ENCODE assay signal across 1 cellular context in the genomic region with DNA sequence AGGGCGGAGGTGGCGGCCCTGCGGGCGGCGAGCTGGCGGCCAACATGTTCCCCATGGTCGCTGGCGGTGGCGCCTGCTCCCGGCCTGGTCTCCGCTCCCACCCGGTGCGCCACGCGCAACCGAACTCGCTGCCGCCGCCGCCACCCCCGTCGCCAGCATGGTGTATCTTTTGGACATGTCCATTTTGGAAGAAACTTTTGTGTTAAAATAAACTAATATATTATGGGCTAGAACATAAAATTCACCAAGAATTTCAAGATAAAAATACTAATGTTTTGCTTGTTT.
DNase-seq lines count a peak whose midpoint lies in the region; ATAC-seq and TF ChIP-seq lines count a peak whose summit lies in the region.
"Not testable (repeated sequence)": the region's sequence is repeated elsewhere in the genome, so short reads cannot be mapped to it uniquely, and the experiment has no call there.

No MANE protein-coding gene starts in this region.

- TF ChIP-seq CTCF in upper lobe of right lung (IDR thresholded peaks at IDR 0.05), result not testable (repeated sequence)

- not testable (repeated sequence) for H3K27ac ChIP-seq in upper lobe of right lung

- ATAC-seq in upper lobe of right lung, result peak; percentile 31

- DNase-seq in upper lobe of right lung, result not testable (repeated sequence)

- intact Hi-C loops in upper lobe of right lung (cut with DNase I), result not testable (repeated sequence)

- not testable (repeated sequence) for H3K9me3 ChIP-seq in upper lobe of right lung

- not testable (repeated sequence) for H3K4me3 ChIP-seq in upper lobe of right lung

- H3K4me1 ChIP-seq in upper lobe of right lung, result not testable (repeated sequence)

- not testable (repeated sequence) for H3K36me3 ChIP-seq in upper lobe of right lung

- H3K27me3 ChIP-seq in upper lobe of right lung, result not testable (repeated sequence)
